ENCODE assay signal across 8 cellular contexts in the genomic region with DNA sequence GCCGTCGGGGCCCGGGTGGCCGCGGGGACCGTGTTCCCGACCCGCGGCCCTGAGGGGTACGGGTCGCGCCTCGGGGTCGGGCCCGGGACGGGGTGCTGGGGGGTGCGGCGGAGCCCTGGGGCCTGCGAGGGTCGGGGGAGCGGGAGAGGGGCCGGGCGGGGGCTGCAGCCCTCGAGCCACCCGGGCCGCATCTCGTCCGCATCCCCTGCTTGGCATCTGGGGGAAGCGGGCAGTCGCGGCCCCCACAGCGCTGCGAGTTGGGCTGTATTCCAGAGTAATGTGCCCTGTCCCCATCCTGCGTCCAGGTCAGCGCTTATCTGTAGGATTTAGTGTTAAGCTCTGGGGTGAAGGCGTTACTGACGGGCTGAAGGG. TPM values are rescaled to one million over a fixed set of nuclear protein-coding genes. Genes with fewer than 3 reads are reported as not detected.
DNase-seq lines count a peak whose midpoint lies in the region; TF ChIP-seq lines count a peak whose summit lies in the region.

No MANE protein-coding gene starts in this region.

- peaks cover 44% of the 10 kb centered on the region for H4K20me1 ChIP-seq in osteoblast (ENCODE audit: insufficient read depth, low read length)

- H3K27me3 ChIP-seq in MG63 (no peaks in the 10 kb centered on the region), osteoblast (ENCODE audit: insufficient read depth, low read length) (no peaks in the 10 kb centered on the region)

- H3K4me1 ChIP-seq in osteoblast (ENCODE audit: insufficient read depth, low read length), result peaks cover 19% of the 10 kb centered on the region

- H3K79me2 ChIP-seq in osteoblast (ENCODE audit: insufficient read depth, low read length), result peaks cover 70% of the 10 kb centered on the region

- TF ChIP-seq CTCF in GM12865 (IDR thresholded peaks at IDR 0.05; ENCODE audit: insufficient read depth, low read depth, low read length, missing control alignments) (no peak), endothelial cell (IDR thresholded peaks at IDR 0.05; ENCODE audit: unreplicated experiment) (no peak), osteoblast (IDR thresholded peaks at IDR 0.05; ENCODE audit: extremely low read depth, low read depth, low read length) (no peak)

- peak overlapping the region; percentile 93 for H3K4me2 ChIP-seq in osteoblast (ENCODE audit: insufficient read depth, low read length)

- H3K36me3 ChIP-seq in MG63 (peaks cover 53% of the 10 kb centered on the region), osteoblast (ENCODE audit: insufficient read depth, low read length) (peaks cover 53% of the 10 kb centered on the region)

- peak overlapping the region; percentile 96 for H3K27ac Mint-ChIP-seq in endothelial cell (ENCODE audit: unreplicated experiment)

- H3K4me1 Mint-ChIP-seq in endothelial cell (ENCODE audit: unreplicated experiment), result peaks cover 12% of the 10 kb centered on the region

- H3K27me3 Mint-ChIP-seq in endothelial cell (ENCODE audit: unreplicated experiment), result peaks cover 8% of the 10 kb centered on the region

- H3K9me3 Mint-ChIP-seq in endothelial cell (ENCODE audit: unreplicated experiment), result no peaks in the 10 kb centered on the region

- DNase-seq in GM12865 (ENCODE audit: low read depth) (no peak), MG63 (no peak), endothelial cell (ENCODE audit: low spot score) (no peak), osteoblast (ENCODE audit: insufficient read length, low spot score, missing footprints) (peak; percentile 83), NCI-H1105 (lab: John Stamatoyannopoulos, UW) (no peak), RPMI8226 (no peak), T-helper 9 cell (no peak), SIG-M5 (lab: John Stamatoyannopoulos, UW) (no peak)

- H3K27ac ChIP-seq in osteoblast (ENCODE audit: low read depth, low read length), result peak overlapping the region; percentile 63

- peak overlapping the region; percentile 94 for H3K4me3 ChIP-seq in GM12865 (ENCODE audit: low read depth, low read length)
- H3K4me3 ChIP-seq in MG63, result peak overlapping the region; percentile 97
- peak overlapping the region; percentile 98 for H3K4me3 ChIP-seq in osteoblast (ENCODE audit: insufficient read depth, low read length)

- H3K9me3 ChIP-seq in MG63, result no peaks in the 10 kb centered on the region
- H3K9me3 ChIP-seq in osteoblast (ENCODE audit: low read depth, low read length), result no peaks in the 10 kb centered on the region

- peaks cover 18% of the 10 kb centered on the region for H3K36me3 Mint-ChIP-seq in endothelial cell (ENCODE audit: low read depth, unreplicated experiment)

- peak overlapping the region; percentile 98 for H3K4me3 Mint-ChIP-seq in endothelial cell (ENCODE audit: unreplicated experiment)

- no peak overlapping the region for H2AFZ ChIP-seq in osteoblast (ENCODE audit: low read length)

RNA-seq across cellular contexts. Expression of gene RER1, which starts 0.4 kb away (rescaled TPM):
- total RNA-seq in MG63 (2014; rRNA removed; shearing (Covaris generic); ENCODE audit: low replicate concordance), result 36.7 and 60.4 TPM in 2 replicates
- total RNA-seq in endothelial cell (ENCODE audit: unreplicated experiment) (141 TPM), osteoblast (77.8 and 95.2 TPM in 2 replicates)

RNA-seq across cellular contexts. Expression of gene MORN1, which starts 0.7 kb away (rescaled TPM):
- 10.3 and 20.5 TPM in 2 replicates for total RNA-seq in MG63 (2014; rRNA removed; shearing (Covaris generic); ENCODE audit: low replicate concordance)
- total RNA-seq in endothelial cell (ENCODE audit: unreplicated experiment) (12.1 TPM), osteoblast (12.4 and 13.4 TPM in 2 replicates)

RNA-seq across cellular contexts. Expression of gene PEX10, which starts 20.3 kb away (rescaled TPM):
- 39.7 and 44.5 TPM in 2 replicates for total RNA-seq in MG63 (2014; rRNA removed; shearing (Covaris generic); ENCODE audit: low replicate concordance)
- total RNA-seq in endothelial cell (ENCODE audit: unreplicated experiment), result 25.4 TPM
- 33.9 and 34.7 TPM in 2 replicates for total RNA-seq in osteoblast
